Comparison of ENCODE assay signal across 13 cellular contexts in genomic region chr5:88190106-88190834, GRCh38.
A peak's percentile ranks its signal among the peaks of the same experiment; 100 is the strongest.
DNase-seq lines count a peak whose midpoint lies in the region; ATAC-seq and TF ChIP-seq lines count a peak whose summit lies in the region.
"Had no signal": no experiment of that assay in that cellular context is flagged by ENCODE, and none has a peak within 500 bp of the region (broad histone marks: within the 10 kb centered on the region; RNA-seq: fewer than 3 reads in every experiment).

No MANE protein-coding gene starts in this region.

- no peak for TF ChIP-seq CTCF in activated CD8-positive, alpha-beta T cell treated with anti-CD3 and anti-CD28 coated beads for 36 hours (IDR thresholded peaks at IDR 0.05)
- TF ChIP-seq CTCF in VCaP (conservative IDR thresholded peaks at IDR 0.05) (peak; percentile 72), foreskin keratinocyte (conservative IDR thresholded peaks at IDR 0.05) (peak; percentile 15)

- H3K4me3 Mint-ChIP-seq in activated CD8-positive, alpha-beta T cell treated with anti-CD3 and anti-CD28 coated beads for 36 hours, result no peak overlapping the region
- no peak overlapping the region for H3K4me3 Mint-ChIP-seq in activated CD8-positive, alpha-beta T cell treated with anti-CD3 and anti-CD28 coated beads, Interleukin-2, amount 10 ng/mL, durations not matched to agents 7 days and 5 days

- H3K36me3 Mint-ChIP-seq in activated CD8-positive, alpha-beta T cell treated with anti-CD3 and anti-CD28 coated beads for 36 hours (ENCODE audit: low read depth), result peaks cover 55% of the 10 kb centered on the region
- peaks cover 52% of the 10 kb centered on the region for H3K36me3 Mint-ChIP-seq in activated CD8-positive, alpha-beta T cell treated with anti-CD3 and anti-CD28 coated beads, Interleukin-2, amount 10 ng/mL, durations not matched to agents 7 days and 5 days (ENCODE audit: low read depth)

- H3K27ac Mint-ChIP-seq in activated CD8-positive, alpha-beta T cell treated with anti-CD3 and anti-CD28 coated beads for 36 hours, result no peak overlapping the region
- no peak overlapping the region for H3K27ac Mint-ChIP-seq in activated CD8-positive, alpha-beta T cell treated with anti-CD3 and anti-CD28 coated beads, Interleukin-2, amount 10 ng/mL, durations not matched to agents 7 days and 5 days

- peaks cover 32% of the 10 kb centered on the region for H3K9me3 Mint-ChIP-seq in activated CD8-positive, alpha-beta T cell treated with anti-CD3 and anti-CD28 coated beads for 36 hours
- peaks cover 21% of the 10 kb centered on the region for H3K9me3 Mint-ChIP-seq in activated CD8-positive, alpha-beta T cell treated with anti-CD3 and anti-CD28 coated beads, Interleukin-2, amount 10 ng/mL, durations not matched to agents 7 days and 5 days (ENCODE audit: insufficient read depth)

- H3K27ac ChIP-seq in VCaP, result peak overlapping the region; percentile 58
- H3K27ac ChIP-seq in foreskin keratinocyte, result no peak overlapping the region
- H3K27ac ChIP-seq: heart left ventricle, psoas muscle had no signal

- no peaks in the 10 kb centered on the region for H3K4me1 ChIP-seq in foreskin keratinocyte
- H3K4me1 ChIP-seq: heart left ventricle, psoas muscle had no signal

- no peak for ATAC-seq in activated CD8-positive, alpha-beta T cell treated with anti-CD3 and anti-CD28 coated beads for 36 hours
- no peak for ATAC-seq in activated CD8-positive, alpha-beta T cell treated with anti-CD3 and anti-CD28 coated beads, Interleukin-2, amount 10 ng/mL, durations not matched to agents 7 days and 5 days
- no peak for ATAC-seq in foreskin keratinocyte
- ATAC-seq: heart left ventricle, psoas muscle had no signal

- no peaks in the 10 kb centered on the region for H3K27me3 ChIP-seq in foreskin keratinocyte
- H3K27me3 ChIP-seq: heart left ventricle had no signal

- peaks cover 3% of the 10 kb centered on the region for H3K4me1 Mint-ChIP-seq in activated CD8-positive, alpha-beta T cell treated with anti-CD3 and anti-CD28 coated beads for 36 hours (ENCODE audit: low read depth)
- H3K4me1 Mint-ChIP-seq in activated CD8-positive, alpha-beta T cell treated with anti-CD3 and anti-CD28 coated beads, Interleukin-2, amount 10 ng/mL, durations not matched to agents 7 days and 5 days (ENCODE audit: low read depth), result no peaks in the 10 kb centered on the region

- intact Hi-C loops in activated CD8-positive, alpha-beta T cell treated with anti-CD3 and anti-CD28 coated beads for 36 hours (cut with micrococcal nuclease), result no loop called here

- CTCF ChIA-PET in activated CD8-positive, alpha-beta T cell treated with anti-CD3 and anti-CD28 coated beads for 36 hours (lab: Charles Lee), result no interaction called here
- CTCF ChIA-PET in activated CD8-positive, alpha-beta T cell treated with anti-CD3 and anti-CD28 coated beads, Interleukin-2, amount 10 ng/mL, durations not matched to agents 7 days and 5 days (lab: Charles Lee), result no interaction called here

- H3K27me3 Mint-ChIP-seq in activated CD8-positive, alpha-beta T cell treated with anti-CD3 and anti-CD28 coated beads for 36 hours, result no peaks in the 10 kb centered on the region
- no peaks in the 10 kb centered on the region for H3K27me3 Mint-ChIP-seq in activated CD8-positive, alpha-beta T cell treated with anti-CD3 and anti-CD28 coated beads, Interleukin-2, amount 10 ng/mL, durations not matched to agents 7 days and 5 days (ENCODE audit: low read depth)

- peak; percentile 62 for DNase-seq in activated CD8-positive, alpha-beta T cell treated with anti-CD3 and anti-CD28 coated beads for 36 hours
- no peak for DNase-seq in activated CD8-positive, alpha-beta T cell treated with anti-CD3 and anti-CD28 coated beads, Interleukin-2, amount 10 ng/mL, durations not matched to agents 7 days and 5 days
- DNase-seq in foreskin keratinocyte (no peak), GM03348 (ENCODE audit: low spot score) (no peak), kidney tubule cell (ENCODE audit: low spot score) (no peak), NCI-H526 treated with DMSO at 0.1 percent for 48 hours (lab: John Stamatoyannopoulos, UW) (no peak)
- DNase-seq in stimulated activated CD8-positive, alpha-beta memory T cell treated with anti-CD3 and anti-CD28 coated beads, Interleukin-15, amount 100 ng/mL, for 1 hour (ENCODE audit: low read depth), result peak; percentile 8
- DNase-seq: effector CD4-positive, alpha-beta T cell; EL; heart left ventricle; NCI-H2227 treated with DMSO at 0.1 percent for 48 hours; psoas muscle had no signal

- POLR2A ChIA-PET in activated CD8-positive, alpha-beta T cell treated with anti-CD3 and anti-CD28 coated beads for 36 hours (lab: Charles Lee), result no interaction called here
- POLR2A ChIA-PET in activated CD8-positive, alpha-beta T cell treated with anti-CD3 and anti-CD28 coated beads, Interleukin-2, amount 10 ng/mL, durations not matched to agents 7 days and 5 days (lab: Charles Lee), result no interaction called here

Comparison
In these comparisons a context has a peak if more than half of its experiments do, and no peak if none do; other contexts are left out.
1. DNase-seq: peak in activated CD8-positive, alpha-beta T cell treated with anti-CD3 and anti-CD28 coated beads for 36 hours (single experiment) and stimulated activated CD8-positive, alpha-beta memory T cell treated with anti-CD3 and anti-CD28 coated beads, Interleukin-15, amount 100 ng/mL, for 1 hour (single experiment); none in activated CD8-positive, alpha-beta T cell treated with anti-CD3 and anti-CD28 coated beads, Interleukin-2, amount 10 ng/mL, durations not matched to agents 7 days and 5 days (single experiment), foreskin keratinocyte (0 of 2), GM03348 (single experiment), kidney tubule cell (single experiment) and NCI-H526 treated with DMSO at 0.1 percent for 48 hours (single experiment).